ENCODE assay signal across 1 cellular context in genomic region chr19:15195987-15196682, GRCh38.
TF ChIP-seq lines count a peak whose summit lies in the region.

No MANE protein-coding gene starts in this region.

TF ChIP-seq in HEK293, 187 proteins besides CTCF, POLR2A, EP300 and RAD21 (continued from another document and continues in another):
- TF ChIP-seq ZBTB26 (tag by site-specific recombination; optimal IDR thresholded peaks at IDR 0.05) (peak; percentile 41), ZNF48 (tag by site-specific recombination; IDR thresholded peaks at IDR 0.05) (no peak), ZNF37A (tag by site-specific recombination; IDR thresholded peaks at IDR 0.05) (no peak), ZNF132 (tag by site-specific recombination; IDR thresholded peaks at IDR 0.05; ENCODE audit: borderline replicate concordance) (no peak), ZNF23 (tag by site-specific recombination; IDR thresholded peaks at IDR 0.05; ENCODE audit: borderline replicate concordance) (no peak), ZNF184 (tag by site-specific recombination; IDR thresholded peaks at IDR 0.05) (no peak), ZNF514 (tag by site-specific recombination; IDR thresholded peaks at IDR 0.05) (no peak), ZNF792 (tag by site-specific recombination; IDR thresholded peaks at IDR 0.05) (no peak), ZNF843 (tag by site-specific recombination; IDR thresholded peaks at IDR 0.05) (no peak), FEZF1 (tag by site-specific recombination; IDR thresholded peaks at IDR 0.05) (no peak), ZIC2 (tag by site-specific recombination; IDR thresholded peaks at IDR 0.05) (no peak), PRDM2 (tag by site-specific recombination; IDR thresholded peaks at IDR 0.05; ENCODE audit: borderline replicate concordance) (no peak), ZNF660 (tag by site-specific recombination; IDR thresholded peaks at IDR 0.05) (no peak), ZNF571 (tag by site-specific recombination; IDR thresholded peaks at IDR 0.05) (no peak), ZNF621 (tag by site-specific recombination; IDR thresholded peaks at IDR 0.05) (no peak), REPIN1 (tag by site-specific recombination; IDR thresholded peaks at IDR 0.05; ENCODE audit: low read depth) (no peak), ZNF76 (tag by site-specific recombination; IDR thresholded peaks at IDR 0.05; ENCODE audit: borderline replicate concordance, low read depth) (0 out of 2 replicates have a peak, but pooled peaks have one; percentile 24), ZNF585B (tag by site-specific recombination; IDR thresholded peaks at IDR 0.05) (no peak), ZNF645 (tag by site-specific recombination; IDR thresholded peaks at IDR 0.05) (no peak), ZNF501 (tag by site-specific recombination; IDR thresholded peaks at IDR 0.05) (no peak), YY2 (tag by site-specific recombination; IDR thresholded peaks at IDR 0.05) (no peak), GLIS1 (tag by site-specific recombination; IDR thresholded peaks at IDR 0.05) (peak; percentile 62), ZNF266 (tag by site-specific recombination; IDR thresholded peaks at IDR 0.05; ENCODE audit: low read depth) (no peak), SP7 (tag by site-specific recombination; IDR thresholded peaks at IDR 0.05) (0 out of 2 replicates have a peak, but pooled peaks have one; percentile 34), ZBTB8A (tag by site-specific recombination; IDR thresholded peaks at IDR 0.05) (peak; percentile 64), ZNF654 (tag by site-specific recombination; IDR thresholded peaks at IDR 0.05; ENCODE audit: low read depth) (no peak), ZNF623 (tag by site-specific recombination; IDR thresholded peaks at IDR 0.05) (no peak), ZNF18 (tag by site-specific recombination; IDR thresholded peaks at IDR 0.05) (no peak), ZNF292 (tag by site-specific recombination; IDR thresholded peaks at IDR 0.05; ENCODE audit: borderline replicate concordance, low read depth) (no peak), ZNF701 (tag by site-specific recombination; IDR thresholded peaks at IDR 0.05) (no peak), ZNF354C (tag by site-specific recombination; IDR thresholded peaks at IDR 0.05; ENCODE audit: borderline replicate concordance, low read depth) (no peak), BCL6B (tag by site-specific recombination; IDR thresholded peaks at IDR 0.05) (no peak), ZNF274 (IDR thresholded peaks at IDR 0.05; ENCODE audit: low read length) (no peak), ZNF274 (tag by site-specific recombination; IDR thresholded peaks at IDR 0.05; ENCODE audit: borderline replicate concordance) (no peak), EGR2 (tag by site-specific recombination; IDR thresholded peaks at IDR 0.05; ENCODE audit: low read depth) (no peak)
- TF ChIP-seq, protein P1, sequence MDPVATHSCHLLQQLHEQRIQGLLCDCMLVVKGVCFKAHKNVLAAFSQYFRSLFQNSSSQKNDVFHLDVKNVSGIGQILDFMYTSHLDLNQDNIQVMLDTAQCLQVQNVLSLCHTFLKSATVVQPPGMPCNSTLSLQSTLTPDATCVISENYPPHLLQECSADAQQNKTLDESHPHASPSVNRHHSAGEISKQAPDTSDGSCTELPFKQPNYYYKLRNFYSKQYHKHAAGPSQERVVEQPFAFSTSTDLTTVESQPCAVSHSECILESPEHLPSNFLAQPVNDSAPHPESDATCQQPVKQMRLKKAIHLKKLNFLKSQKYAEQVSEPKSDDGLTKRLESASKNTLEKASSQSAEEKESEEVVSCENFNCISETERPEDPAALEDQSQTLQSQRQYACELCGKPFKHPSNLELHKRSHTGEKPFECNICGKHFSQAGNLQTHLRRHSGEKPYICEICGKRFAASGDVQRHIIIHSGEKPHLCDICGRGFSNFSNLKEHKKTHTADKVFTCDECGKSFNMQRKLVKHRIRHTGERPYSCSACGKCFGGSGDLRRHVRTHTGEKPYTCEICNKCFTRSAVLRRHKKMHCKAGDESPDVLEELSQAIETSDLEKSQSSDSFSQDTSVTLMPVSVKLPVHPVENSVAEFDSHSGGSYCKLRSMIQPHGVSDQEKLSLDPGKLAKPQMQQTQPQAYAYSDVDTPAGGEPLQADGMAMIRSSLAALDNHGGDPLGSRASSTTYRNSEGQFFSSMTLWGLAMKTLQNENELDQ (tag by site-specific recombination; IDR thresholded peaks at IDR 0.05; ENCODE audit: low read depth) = no peak
- TF ChIP-seq, protein P2, sequence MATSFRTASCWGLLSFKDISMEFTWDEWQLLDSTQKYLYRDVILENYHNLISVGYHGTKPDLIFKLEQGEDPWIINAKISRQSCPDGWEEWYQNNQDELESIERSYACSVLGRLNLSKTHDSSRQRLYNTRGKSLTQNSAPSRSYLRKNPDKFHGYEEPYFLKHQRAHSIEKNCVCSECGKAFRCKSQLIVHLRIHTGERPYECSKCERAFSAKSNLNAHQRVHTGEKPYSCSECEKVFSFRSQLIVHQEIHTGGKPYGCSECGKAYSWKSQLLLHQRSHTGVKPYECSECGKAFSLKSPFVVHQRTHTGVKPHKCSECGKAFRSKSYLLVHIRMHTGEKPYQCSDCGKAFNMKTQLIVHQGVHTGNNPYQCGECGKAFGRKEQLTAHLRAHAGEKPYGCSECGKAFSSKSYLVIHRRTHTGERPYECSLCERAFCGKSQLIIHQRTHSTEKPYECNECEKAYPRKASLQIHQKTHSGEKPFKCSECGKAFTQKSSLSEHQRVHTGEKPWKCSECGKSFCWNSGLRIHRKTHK (tag by site-specific recombination; IDR thresholded peaks at IDR 0.05) = no peak
- TF ChIP-seq, protein P3, sequence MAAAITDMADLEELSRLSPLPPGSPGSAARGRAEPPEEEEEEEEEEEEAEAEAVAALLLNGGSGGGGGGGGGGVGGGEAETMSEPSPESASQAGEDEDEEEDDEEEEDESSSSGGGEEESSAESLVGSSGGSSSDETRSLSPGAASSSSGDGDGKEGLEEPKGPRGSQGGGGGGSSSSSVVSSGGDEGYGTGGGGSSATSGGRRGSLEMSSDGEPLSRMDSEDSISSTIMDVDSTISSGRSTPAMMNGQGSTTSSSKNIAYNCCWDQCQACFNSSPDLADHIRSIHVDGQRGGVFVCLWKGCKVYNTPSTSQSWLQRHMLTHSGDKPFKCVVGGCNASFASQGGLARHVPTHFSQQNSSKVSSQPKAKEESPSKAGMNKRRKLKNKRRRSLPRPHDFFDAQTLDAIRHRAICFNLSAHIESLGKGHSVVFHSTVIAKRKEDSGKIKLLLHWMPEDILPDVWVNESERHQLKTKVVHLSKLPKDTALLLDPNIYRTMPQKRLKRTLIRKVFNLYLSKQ (tag by site-specific recombination; IDR thresholded peaks at IDR 0.05; ENCODE audit: borderline replicate concordance) = no peak
- TF ChIP-seq, protein P4, sequence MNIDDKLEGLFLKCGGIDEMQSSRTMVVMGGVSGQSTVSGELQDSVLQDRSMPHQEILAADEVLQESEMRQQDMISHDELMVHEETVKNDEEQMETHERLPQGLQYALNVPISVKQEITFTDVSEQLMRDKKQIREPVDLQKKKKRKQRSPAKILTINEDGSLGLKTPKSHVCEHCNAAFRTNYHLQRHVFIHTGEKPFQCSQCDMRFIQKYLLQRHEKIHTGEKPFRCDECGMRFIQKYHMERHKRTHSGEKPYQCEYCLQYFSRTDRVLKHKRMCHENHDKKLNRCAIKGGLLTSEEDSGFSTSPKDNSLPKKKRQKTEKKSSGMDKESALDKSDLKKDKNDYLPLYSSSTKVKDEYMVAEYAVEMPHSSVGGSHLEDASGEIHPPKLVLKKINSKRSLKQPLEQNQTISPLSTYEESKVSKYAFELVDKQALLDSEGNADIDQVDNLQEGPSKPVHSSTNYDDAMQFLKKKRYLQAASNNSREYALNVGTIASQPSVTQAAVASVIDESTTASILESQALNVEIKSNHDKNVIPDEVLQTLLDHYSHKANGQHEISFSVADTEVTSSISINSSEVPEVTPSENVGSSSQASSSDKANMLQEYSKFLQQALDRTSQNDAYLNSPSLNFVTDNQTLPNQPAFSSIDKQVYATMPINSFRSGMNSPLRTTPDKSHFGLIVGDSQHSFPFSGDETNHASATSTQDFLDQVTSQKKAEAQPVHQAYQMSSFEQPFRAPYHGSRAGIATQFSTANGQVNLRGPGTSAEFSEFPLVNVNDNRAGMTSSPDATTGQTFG (tag by site-specific recombination; IDR thresholded peaks at IDR 0.05; ENCODE audit: borderline replicate concordance) = no peak
